8 cellular contexts compared by ENCODE assay signal in the genomic region with DNA sequence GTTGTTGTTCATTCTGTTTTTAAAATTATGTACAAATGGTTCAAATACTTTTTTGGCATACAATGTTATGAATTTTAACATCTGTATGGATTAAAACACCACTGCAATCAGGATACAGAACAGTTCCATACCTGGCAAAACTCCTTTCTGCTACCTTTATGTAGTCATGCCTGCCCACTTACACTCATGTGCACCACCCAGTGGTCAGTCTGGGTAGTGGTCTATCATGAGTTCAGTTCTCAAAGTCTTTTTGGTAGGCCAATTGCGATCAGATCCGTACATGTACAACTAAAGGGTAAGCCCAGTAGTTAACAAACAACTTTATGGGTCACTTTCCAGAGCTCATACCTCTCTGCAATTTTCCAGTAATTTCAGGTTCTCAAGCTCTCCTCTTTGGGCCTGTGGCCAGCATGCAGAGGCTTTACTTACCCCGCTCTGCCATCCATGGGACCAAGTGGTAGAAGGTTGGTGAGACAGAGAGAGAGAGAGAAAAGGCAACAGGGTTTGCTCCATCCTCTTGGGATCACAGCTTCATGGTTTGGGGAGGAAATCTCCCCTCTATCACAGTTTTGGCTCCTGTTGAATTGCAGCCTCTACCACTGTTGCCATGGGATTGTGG.
DNase-seq lines count a peak whose midpoint lies in the region; TF ChIP-seq lines count a peak whose summit lies in the region.

No MANE protein-coding gene starts in this region.

- H4K8ac ChIP-seq in mesendoderm (ENCODE audit: low read depth, low read length) = no peak overlapping the region

- H3K4me1 ChIP-seq in mesendoderm (ENCODE audit: control insufficient read depth, low read depth, low read length) = no peaks in the 10 kb centered on the region

- H3K4me3 ChIP-seq in dorsolateral prefrontal cortex (no peak overlapping the region), mesendoderm (ENCODE audit: low read length) (no peak overlapping the region)

- H2AK5ac ChIP-seq in mesendoderm (ENCODE audit: low read length) = no peak overlapping the region

- H3K79me2 ChIP-seq in mesendoderm (ENCODE audit: control insufficient read depth, insufficient read depth, low read length) = no peaks in the 10 kb centered on the region

- no peak overlapping the region for H3K23ac ChIP-seq in mesendoderm (ENCODE audit: low read length)

- no CpG with 5 or more reads among the region's 3 CpGs for WGBS in mesendoderm (ENCODE audit: extremely low coverage, insufficient coverage, low lambda C conversion rate)

- H2BK15ac ChIP-seq in mesendoderm (replicated peaks; ENCODE audit: low read depth) = no peak overlapping the region

- no peak overlapping the region for H3K4ac ChIP-seq in mesendoderm (ENCODE audit: low read depth, low read length)

- no peak overlapping the region for H3K9ac ChIP-seq in mesendoderm (ENCODE audit: low read length)

- no peak overlapping the region for H3K56ac ChIP-seq in mesendoderm (ENCODE audit: low read length)

- intact Hi-C loops in dorsolateral prefrontal cortex (cut with DNase I) = no loop called here

- H2BK5ac ChIP-seq in mesendoderm (ENCODE audit: low read length) = no peak overlapping the region

- H3K79me1 ChIP-seq in mesendoderm (ENCODE audit: low read length) = no peaks in the 10 kb centered on the region

- no peaks in the 10 kb centered on the region for H3K36me3 ChIP-seq in mesendoderm (ENCODE audit: control insufficient read depth, insufficient read depth, low read length)

- H4K5ac ChIP-seq in mesendoderm (ENCODE audit: low read length) = no peak overlapping the region

- TF ChIP-seq CTCF in dorsolateral prefrontal cortex (IDR thresholded peaks at IDR 0.05 in 54 of 56, conservative IDR thresholded peaks at IDR 0.05 in 2 of 56; ENCODE audit: low read depth in 1 of 56, partially characterized antibody in 56 of 56) = peak; percentile 28 to 85 (median 74)

- H3K27me3 ChIP-seq in dorsolateral prefrontal cortex (no peaks in the 10 kb centered on the region), mesendoderm (ENCODE audit: insufficient read depth, low read length, poor library complexity) (no peaks in the 10 kb centered on the region)

- no peak overlapping the region for H3K18ac ChIP-seq in mesendoderm (ENCODE audit: low read length)

- DNase-seq in NCI-H187 (lab: John Stamatoyannopoulos, UW) = peak; percentile 1 to 9
- no peak for DNase-seq in NCI-H187 treated with DMSO at 0.1 percent for 48 hours (lab: John Stamatoyannopoulos, UW)
- peak; percentile 31 for DNase-seq in HCEC 1CT
- peak; percentile 29 for DNase-seq in NCI-H1694 treated with DMSO at 0.1 percent for 48 hours (lab: John Stamatoyannopoulos, UW)
- DNase-seq in activated CD4-positive, alpha-beta T cell treated with anti-CD3 and anti-CD28 coated beads, Interleukin-2, amount 50 U/mL, for 1 hour = peak; percentile 57
- peak in 5 of 10 donors; percentile 14 to 61 (median 38) for DNase-seq in dorsolateral prefrontal cortex
- DNase-seq in mesendoderm = peak; percentile 70
- DNase-seq in stimulated activated CD8-positive, alpha-beta memory T cell treated with anti-CD3 and anti-CD28 coated beads, Interleukin-7, amount 100 ng/mL, for 4 hours (ENCODE audit: low read depth in 2 of 2) = peak; percentile 26 to 29

- no peak overlapping the region for H3K27ac ChIP-seq in dorsolateral prefrontal cortex
- no peak overlapping the region for H3K27ac ChIP-seq in mesendoderm (ENCODE audit: low read depth, low read length)

- no peak overlapping the region for H3K4me2 ChIP-seq in mesendoderm (ENCODE audit: low read length)

- no peak overlapping the region for H2BK120ac ChIP-seq in mesendoderm (ENCODE audit: low read depth, low read length)
